In genomic region chrX:46256875-46257274, GRCh38 we compare ENCODE assay signal across 27 cellular contexts.
"Had no signal": no experiment of that assay in that cellular context is flagged by ENCODE, and none has a peak within 500 bp of the region (broad histone marks: within the 10 kb centered on the region; RNA-seq: fewer than 3 reads in every experiment).

No MANE protein-coding gene starts in this region.

- H3K4me1 ChIP-seq: gastrocnemius medialis, left ventricle myocardium inferior, neural progenitor cell, testis, vagina had no signal

- H3K9me3 Mint-ChIP-seq: activated naive CD4-positive, alpha-beta T cell treated with anti-CD3 and anti-CD28 coated beads, Interleukin-2, amount 50 U/mL, for 24 hours; activated T-helper 1 cell treated with anti-CD3 and anti-CD28 coated beads, Interleukin-12 subunit alpha, Interleukin-12 subunit beta, Interleukin-2, Interleukin-4 antibody, amounts not matched to agents 30 ng/mL and 10 ng/mL and 1 ng/mL, durations not matched to agents 14 hours and 24 hours and 36 hours had no signal

- H3K4me3 Mint-ChIP-seq: activated CD8-positive, alpha-beta memory T cell treated with anti-CD3 and anti-CD28 coated beads, Interleukin-2, amount 10 ng/mL, durations not matched to agents 7 days and 5 days; activated naive CD4-positive, alpha-beta T cell treated with anti-CD3 and anti-CD28 coated beads, Interleukin-2, amount 50 U/mL, for 24 hours; activated T-helper 1 cell treated with anti-CD3 and anti-CD28 coated beads, Interleukin-12 subunit alpha, Interleukin-12 subunit beta, Interleukin-2, Interleukin-4 antibody, amounts not matched to agents 30 ng/mL and 10 ng/mL and 1 ng/mL, durations not matched to agents 14 hours and 24 hours and 36 hours; brain; mesothelial cell of epicardium; naive thymus-derived CD8-positive, alpha-beta T cell; neural progenitor cell; type B pancreatic cell had no signal

- H2AFZ ChIP-seq: neural progenitor cell had no signal

- H3K27me3 ChIP-seq: gastrocnemius medialis, neural progenitor cell, testis, vagina had no signal

- H3K36me3 Mint-ChIP-seq: activated CD8-positive, alpha-beta memory T cell treated with anti-CD3 and anti-CD28 coated beads, Interleukin-2, amount 10 ng/mL, durations not matched to agents 7 days and 5 days; activated naive CD4-positive, alpha-beta T cell treated with anti-CD3 and anti-CD28 coated beads, Interleukin-2, amount 50 U/mL, for 24 hours; brain; mesothelial cell of epicardium; neural progenitor cell; type B pancreatic cell had no signal

- H3K27ac Mint-ChIP-seq: activated CD8-positive, alpha-beta memory T cell treated with anti-CD3 and anti-CD28 coated beads, Interleukin-2, amount 10 ng/mL, durations not matched to agents 7 days and 5 days; activated naive CD4-positive, alpha-beta T cell treated with anti-CD3 and anti-CD28 coated beads, Interleukin-2, amount 50 U/mL, for 24 hours; activated T-helper 1 cell treated with anti-CD3 and anti-CD28 coated beads, Interleukin-12 subunit alpha, Interleukin-12 subunit beta, Interleukin-2, Interleukin-4 antibody, amounts not matched to agents 30 ng/mL and 10 ng/mL and 1 ng/mL, durations not matched to agents 14 hours and 24 hours and 36 hours; brain; mesothelial cell of epicardium; naive thymus-derived CD8-positive, alpha-beta T cell; neural progenitor cell; progenitor cell of endocrine pancreas; type B pancreatic cell had no signal

- ATAC-seq: activated CD8-positive, alpha-beta memory T cell treated with anti-CD3 and anti-CD28 coated beads, Interleukin-2, amount 10 ng/mL, durations not matched to agents 7 days and 5 days; esophagus mucosa; gastrocnemius medialis; naive thymus-derived CD8-positive, alpha-beta T cell had no signal

- H3K9me3 ChIP-seq: gastrocnemius medialis, left ventricle myocardium inferior, testis, vagina had no signal

- H3K4me2 ChIP-seq: neural progenitor cell had no signal

- H3K4me3 ChIP-seq: gastrocnemius medialis, left ventricle myocardium inferior, neural progenitor cell, testis, vagina had no signal

- DNase-seq: activated CD4-positive, alpha-beta T cell treated with anti-CD3 and anti-CD28 coated beads, Interleukin-2, amount 50 U/mL, for 48 hours; activated CD4-positive, CD25-positive, alpha-beta regulatory T cell; activated CD8-positive, alpha-beta memory T cell treated with anti-CD3 and anti-CD28 coated beads, Interleukin-2, amount 10 ng/mL, durations not matched to agents 7 days and 5 days; activated gamma-delta T cell treated with Interleukin-2 at 50 U/mL for 16 hours; activated T-cell treated with anti-CD3 and anti-CD28 coated beads for 4 hours; anterior cingulate cortex; caudate nucleus; effector memory CD4-positive, alpha-beta T cell; gastrocnemius medialis; hippocampal formation; left ventricle myocardium inferior; naive thymus-derived CD8-positive, alpha-beta T cell; retina; stimulated activated CD4-positive, alpha-beta T cell treated with anti-CD3 and anti-CD28 coated beads, Interleukin-2, amount 100 ng/mL, for 48 hours; stimulated activated CD8-positive, alpha-beta memory T cell treated with anti-CD3 and anti-CD28 coated beads, Interleukin-4, amount 100 ng/mL, for 48 hours; stimulated activated naive CD4-positive, alpha-beta T cell; T-helper 9 cell; testis had no signal

- H3K27me3 Mint-ChIP-seq: activated CD8-positive, alpha-beta memory T cell treated with anti-CD3 and anti-CD28 coated beads, Interleukin-2, amount 10 ng/mL, durations not matched to agents 7 days and 5 days; activated naive CD4-positive, alpha-beta T cell treated with anti-CD3 and anti-CD28 coated beads, Interleukin-2, amount 50 U/mL, for 24 hours; naive thymus-derived CD8-positive, alpha-beta T cell; progenitor cell of endocrine pancreas; type B pancreatic cell had no signal

- H3K36me3 ChIP-seq: gastrocnemius medialis, left ventricle myocardium inferior, neural progenitor cell, vagina had no signal

- H3K9ac ChIP-seq: neural progenitor cell had no signal

- H3K4me1 Mint-ChIP-seq: activated CD8-positive, alpha-beta memory T cell treated with anti-CD3 and anti-CD28 coated beads, Interleukin-2, amount 10 ng/mL, durations not matched to agents 7 days and 5 days; brain had no signal

- H3K27ac ChIP-seq: gastrocnemius medialis, left ventricle myocardium inferior, neural progenitor cell, testis, vagina had no signal
